ENCODE assay signal across 12 cellular contexts in genomic region chr1:48878191-48878940, GRCh38.
DNase-seq lines count a peak whose midpoint lies in the region; ATAC-seq, FAIRE-seq and TF ChIP-seq lines count a peak whose summit lies in the region.
"Had no signal": no experiment of that assay in that cellular context is flagged by ENCODE, and none has a peak within 500 bp of the region (broad histone marks: within the 10 kb centered on the region; RNA-seq: fewer than 3 reads in every experiment).

No MANE protein-coding gene starts in this region.

- 25 to 32% (median 27%) methylated on average over 6 of the region's 6 CpGs for WGBS in adrenal gland, 4 donors

- no peak for TF ChIP-seq CTCF in AG10803 (conservative IDR thresholded peaks at IDR 0.05; ENCODE audit: low read length)
- TF ChIP-seq CTCF in adrenal gland (IDR thresholded peaks at IDR 0.05), result no peak

- intact Hi-C loops in adrenal gland (cut with DNase I) (no loop called here), left colon (cut with DNase I, micrococcal nuclease) (no loop called here)

- peak overlapping the region in 4 of 5 donors; percentile 6 to 81 (median 49) for H3K27ac ChIP-seq in adrenal gland

- no peaks in the 10 kb centered on the region for H3K27me3 ChIP-seq in adrenal gland

- no peak for TF ChIP-seq POLR2A in adrenal gland (IDR thresholded peaks at IDR 0.05)

- CTCF ChIA-PET in HEK293T (lab: Yijun Ruan, JAX), result no interaction called here

- no peaks in the 10 kb centered on the region for H3K36me3 ChIP-seq in adrenal gland (replicated peaks in 1 of 2)

- POLR2A ChIA-PET in HEK293T (lab: Yijun Ruan, JAX), result no interaction called here

- DNase-seq in AG10803 (ENCODE audit: low read depth) (peak; percentile 93), HTR-8/SVneo (ENCODE audit: insufficient read length, low spot score) (peak; percentile 2), adrenal gland (peak; percentile 62 to 85 (median 75)), left colon (no peak), HEK293T (ENCODE audit: extremely low spot score) (no peak), hepatic stellate cell (ENCODE audit: low spot score) (no peak), NCI-H524 (lab: John Stamatoyannopoulos, UW) (no peak)
- no peak for DNase-seq in activated T-cell treated with anti-CD3 and anti-CD28 coated beads, Interleukin-2, amount 50 U/mL, for 48 hours
- DNase-seq: activated CD8-positive, alpha-beta memory T cell treated with anti-CD3 and anti-CD28 coated beads, Interleukin-2, amount 50 U/mL, for 48 hours; Caco-2; SIG-M5 had no signal

- peaks cover 6 to 22% of the 10 kb centered on the region in 2 donors for H3K4me1 ChIP-seq in adrenal gland (replicated peaks in 1 of 2)
- H3K4me1 ChIP-seq: Caco-2 had no signal

- H3K9me3 ChIP-seq in adrenal gland (replicated peaks in 1 of 3), result no peaks in the 10 kb centered on the region
- H3K9me3 ChIP-seq: Caco-2 had no signal

- FAIRE-seq in HTR-8/SVneo (lab: Jason Lieb, UNC), result no peak
- FAIRE-seq: endometrium had no signal

- H3K4me3 ChIP-seq in AG10803 (ENCODE audit: low read length) (no peak overlapping the region), adrenal gland (no peak overlapping the region)

- peak; percentile 89 for ATAC-seq in left colon

TF ChIP-seq in HEK293T, 16 proteins besides CTCF, POLR2A, EP300 and RAD21:
- TF ChIP-seq CTBP1 (IDR thresholded peaks at IDR 0.05; ENCODE audit: borderline replicate concordance) (no peak), BHLHE40 (IDR thresholded peaks at IDR 0.05; ENCODE audit: borderline replicate concordance) (no peak), SP1 (IDR thresholded peaks at IDR 0.05) (no peak)

Comparison
In these comparisons a context has a peak if more than half of its experiments do, and no peak if none do; other contexts are left out.
1. DNase-seq: peak in AG10803 (single experiment), HTR-8/SVneo (single experiment) and adrenal gland (7 of 7); none in left colon (0 of 2), HEK293T (single experiment), hepatic stellate cell (single experiment), NCI-H524 (0 of 2) and activated T-cell treated with anti-CD3 and anti-CD28 coated beads, Interleukin-2, amount 50 U/mL, for 48 hours (0 of 2).